11 cellular contexts compared by ENCODE assay signal in the genomic region with DNA sequence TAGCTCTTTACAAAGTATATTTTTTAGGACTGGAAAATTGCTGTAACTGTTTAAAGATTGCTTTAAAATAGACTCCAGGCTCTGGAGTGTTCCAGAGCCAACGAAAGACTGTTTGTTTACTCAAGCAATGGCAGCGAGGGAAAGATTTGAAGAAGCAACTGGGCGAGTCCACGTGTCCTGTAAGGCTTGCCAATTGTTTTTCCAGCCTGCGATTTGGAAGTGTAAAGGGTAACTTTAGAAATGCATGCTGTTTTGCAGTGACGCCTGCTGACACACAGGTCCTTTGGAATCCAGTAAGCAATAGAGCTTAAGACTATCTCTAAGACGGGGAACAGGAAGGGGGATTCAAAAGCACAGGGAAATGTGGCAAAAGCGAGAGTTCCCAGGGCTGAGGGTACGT. TPM values are rescaled to one million over a fixed set of nuclear protein-coding genes. Genes with fewer than 3 reads are reported as not detected.
A peak's percentile ranks its signal among the peaks of the same experiment; 100 is the strongest.
DNase-seq lines count a peak whose midpoint lies in the region; ATAC-seq and TF ChIP-seq lines count a peak whose summit lies in the region.
"Had no signal": no experiment of that assay in that cellular context is flagged by ENCODE, and none has a peak within 500 bp of the region (broad histone marks: within the 10 kb centered on the region; RNA-seq: fewer than 3 reads in every experiment).

No MANE protein-coding gene starts in this region.

- H3K4me3 Mint-ChIP-seq in GM23338 = peak overlapping the region; percentile 56
- no peak overlapping the region for H3K4me3 Mint-ChIP-seq in activated CD4-positive, alpha-beta T cell treated with anti-CD3 and anti-CD28 coated beads for 36 hours
- H3K4me3 Mint-ChIP-seq: CD4-positive, alpha-beta memory T cell had no signal

- intact Hi-C loops in right cardiac atrium (cut with DNase I) = loop anchor here in 1 of 4 donors (5.0 kb wide), 1 partner anchor 218 kb away; no protein-coding TSS in a partner anchor
- intact Hi-C loops in psoas muscle (cut with DNase I) = loop anchor here (1.0 to 5.0 kb wide), 3 partner anchors 47 to 67 kb away; a partner anchor contains a TSS
- intact Hi-C loops in activated CD4-positive, alpha-beta T cell treated with anti-CD3 and anti-CD28 coated beads for 36 hours (cut with DNase I, micrococcal nuclease) = no loop called here
- intact Hi-C loops in breast epithelium (cut with DNase I; ENCODE audit: low total_unique reads) = no loop called here

- no peaks in the 10 kb centered on the region for H3K9me2 ChIP-seq in GM23338 (ENCODE audit: insufficient read depth)

- 16% methylated on average over 9 of the region's 9 CpGs for WGBS in right cardiac atrium
- WGBS in psoas muscle, 3 donors = 7 to 12% (median 10%) methylated on average over 9 of the region's 9 CpGs

- CTCF ChIA-PET in activated CD4-positive, alpha-beta T cell treated with anti-CD3 and anti-CD28 coated beads for 36 hours (lab: Charles Lee) = no interaction called here

- H3K36me3 Mint-ChIP-seq in GM23338 (ENCODE audit: low read depth) = no peaks in the 10 kb centered on the region
- no peaks in the 10 kb centered on the region for H3K36me3 Mint-ChIP-seq in activated CD4-positive, alpha-beta T cell treated with anti-CD3 and anti-CD28 coated beads for 36 hours (ENCODE audit: low read depth)
- H3K36me3 Mint-ChIP-seq: CD4-positive, alpha-beta memory T cell had no signal

- H3K4me3 ChIP-seq in GM23338 = peak overlapping the region; percentile 33
- no peak overlapping the region for H3K4me3 ChIP-seq in astrocyte of the spinal cord (ENCODE audit: low read depth, low read length)
- H3K4me3 ChIP-seq in right cardiac atrium (ENCODE audit: low read length) = no peak overlapping the region
- peak overlapping the region; percentile 53 for H3K4me3 ChIP-seq in psoas muscle
- no peak overlapping the region for H3K4me3 ChIP-seq in breast epithelium

- TF ChIP-seq CTCF in GM23338 (conservative IDR thresholded peaks at IDR 0.05; ENCODE audit: low read depth in 2 of 2) (no peak), astrocyte of the spinal cord (IDR thresholded peaks at IDR 0.05; ENCODE audit: low read depth, low read length) (no peak), psoas muscle (IDR thresholded peaks at IDR 0.05) (no peak), breast epithelium (IDR thresholded peaks at IDR 0.05) (no peak)

- H3K4me1 ChIP-seq in GM23338 (ENCODE audit: insufficient read depth) (peaks cover 19% of the 10 kb centered on the region), right cardiac atrium (ENCODE audit: control insufficient read depth, insufficient read depth, low read length) (peaks cover 5% of the 10 kb centered on the region), psoas muscle (peaks cover 61% of the 10 kb centered on the region), breast epithelium (no peaks in the 10 kb centered on the region)

- peak overlapping the region; percentile 86; the same call in 1 of the 2 replicates for H3K27ac Mint-ChIP-seq in GM23338
- no peak overlapping the region for H3K27ac Mint-ChIP-seq in activated CD4-positive, alpha-beta T cell treated with anti-CD3 and anti-CD28 coated beads for 36 hours
- H3K27ac Mint-ChIP-seq: CD4-positive, alpha-beta memory T cell had no signal

- POLR2A ChIA-PET in activated CD4-positive, alpha-beta T cell treated with anti-CD3 and anti-CD28 coated beads for 36 hours (lab: Charles Lee) = no interaction called here

- peak overlapping the region; percentile 80; the same call in 1 of the 2 replicates for H2AFZ ChIP-seq in GM23338

- DNase-seq in GM23338 (ENCODE audit: low spot score) (peak; percentile 50), astrocyte of the spinal cord (ENCODE audit: low read depth, low spot score) (peak; percentile 30), right cardiac atrium (no peak), psoas muscle (peak; percentile 35 to 65), H4 (ENCODE audit: low spot score) (no peak), breast epithelium (ENCODE audit: low spot score in 2 of 2) (no peak)
- no peak for DNase-seq in activated CD4-positive, alpha-beta T cell treated with anti-CD3 and anti-CD28 coated beads for 36 hours
- DNase-seq: activated CD4-positive, alpha-beta T cell treated with anti-CD3 and anti-CD28 coated beads, Interleukin-2, amount 50 U/mL, for 4 hours; CD4-positive, alpha-beta memory T cell; NCI-H1417 treated with DMSO at 0.1 percent for 48 hours had no signal

- H3K79me2 ChIP-seq in GM23338 (replicated peaks; ENCODE audit: insufficient read depth) = no peaks in the 10 kb centered on the region

- H3K9me3 ChIP-seq in right cardiac atrium (ENCODE audit: control insufficient read depth, low read length) = no peaks in the 10 kb centered on the region
- H3K9me3 ChIP-seq in psoas muscle = no peaks in the 10 kb centered on the region
- H3K9me3 ChIP-seq in breast epithelium = no peaks in the 10 kb centered on the region

- H3F3A ChIP-seq in GM23338 (replicated peaks; ENCODE audit: low read depth) = no peaks in the 10 kb centered on the region; the same call in 1 of the 2 replicates

- no peaks in the 10 kb centered on the region for H4K20me1 ChIP-seq in GM23338 (replicated peaks; ENCODE audit: insufficient read depth)

- in situ Hi-C loops in astrocyte of the spinal cord (cut with HindIII; ENCODE audit: low sequenced_read_pairs) = no loop called here

- H3K27me3 ChIP-seq in GM23338 (ENCODE audit: insufficient read depth) (no peaks in the 10 kb centered on the region), right cardiac atrium (ENCODE audit: control insufficient read depth, insufficient read depth) (no peaks in the 10 kb centered on the region), psoas muscle (ENCODE audit: insufficient read depth in 3 of 3, low read length in 2 of 3) (no peaks in the 10 kb centered on the region), breast epithelium (no peaks in the 10 kb centered on the region)

- no peaks in the 10 kb centered on the region for H3K9me3 Mint-ChIP-seq in GM23338
- H3K9me3 Mint-ChIP-seq in activated CD4-positive, alpha-beta T cell treated with anti-CD3 and anti-CD28 coated beads for 36 hours (ENCODE audit: low read depth) = no peaks in the 10 kb centered on the region
- H3K9me3 Mint-ChIP-seq: CD4-positive, alpha-beta memory T cell had no signal

- H3K27ac ChIP-seq in GM23338 (ENCODE audit: low read depth) = peak overlapping the region; percentile 72; the same call in 1 of the 2 replicates
- peak overlapping the region; percentile 33 for H3K27ac ChIP-seq in right cardiac atrium (ENCODE audit: low read length)
- H3K27ac ChIP-seq in psoas muscle = peak overlapping the region; percentile 94
- H3K27ac ChIP-seq in breast epithelium = no peak overlapping the region

- H3K4me2 ChIP-seq in GM23338 = peak overlapping the region; percentile 58

- H3K36me3 ChIP-seq in GM23338 (ENCODE audit: insufficient read depth) = no peaks in the 10 kb centered on the region
- peaks cover 0 to 8% of the 10 kb centered on the region in 2 donors for H3K36me3 ChIP-seq in psoas muscle (ENCODE audit: insufficient read depth in 1 of 2, low read depth in 1 of 2)
- H3K36me3 ChIP-seq in breast epithelium = no peaks in the 10 kb centered on the region

- peak; percentile 67 for ATAC-seq in GM23338
- peak; percentile 51 to 55 for ATAC-seq in right cardiac atrium
- ATAC-seq in psoas muscle = peak; percentile 81 to 87 (median 82)
- no peak for ATAC-seq in GM18858 (IDR thresholded peaks at IDR 0.05; ENCODE audit: unreplicated experiment)
- ATAC-seq in activated CD4-positive, alpha-beta T cell treated with anti-CD3 and anti-CD28 coated beads for 36 hours = no peak

- no peak for TF ChIP-seq POLR2A in breast epithelium (IDR thresholded peaks at IDR 0.05)

- H3K4me1 Mint-ChIP-seq in GM23338 = peaks cover 31% of the 10 kb centered on the region
- no peaks in the 10 kb centered on the region for H3K4me1 Mint-ChIP-seq in activated CD4-positive, alpha-beta T cell treated with anti-CD3 and anti-CD28 coated beads for 36 hours
- H3K4me1 Mint-ChIP-seq: CD4-positive, alpha-beta memory T cell had no signal

- peaks cover 2% of the 10 kb centered on the region for H3K27me3 Mint-ChIP-seq in GM23338 (ENCODE audit: insufficient read depth, low read depth, poor library complexity)
- H3K27me3 Mint-ChIP-seq in activated CD4-positive, alpha-beta T cell treated with anti-CD3 and anti-CD28 coated beads for 36 hours = peaks cover 7% of the 10 kb centered on the region

TF ChIP-seq in GM23338, 12 proteins besides CTCF, POLR2A, EP300 and RAD21 (continues in another document):
- TF ChIP-seq EZH2 (IDR thresholded peaks at IDR 0.05; ENCODE audit: low read depth, unreplicated experiment) (no peak), ZNF331 (CRISPR knock-in tag; IDR thresholded peaks at IDR 0.05; ENCODE audit: low read depth) (no peak), CREB1 (CRISPR knock-in tag; IDR thresholded peaks at IDR 0.05; ENCODE audit: low read depth) (no peak), POLR2AphosphoS5 (IDR thresholded peaks at IDR 0.05; ENCODE audit: low read depth) (no peak), ZNF114 (CRISPR knock-in tag; IDR thresholded peaks at IDR 0.05) (no peak)

RNA-seq across cellular contexts. Expression of a gene that starts 55.8 kb away (rescaled TPM):
- 24.2 and 35.9 TPM in 2 replicates for total RNA-seq in GM23338 (2014; rRNA removed; shearing (Covaris generic))
- polyA plus RNA-seq in GM23338 (2016; fragmentation: Nextera tagmentation; extraction: Ambion mirVana) (25.8 and 30.8 TPM in 2 replicates), right cardiac atrium (234 TPM), psoas muscle (100 to 1,000 TPM in 2 of 3 donors, 10 to 100 TPM in 1; 44.0 to 168 (median 148) TPM)
- total RNA-seq in right cardiac atrium (100 to 1,000 TPM; 274 to 370 (median 307) TPM), psoas muscle (100 to 1,000 TPM; 313 to 439 (median 431) TPM), breast epithelium (10 to 100 TPM; 26.1 to 30.5 (median 28.5) TPM)
- not detected for total RNA-seq in activated CD4-positive, alpha-beta T cell treated with anti-CD3 and anti-CD28 coated beads for 36 hours
- 1.8 and 3.0 TPM in 2 replicates for total RNA-seq in H4 (2014; rRNA removed; shearing (Covaris generic))
- total RNA-seq: CD4-positive, alpha-beta memory T cell had no signal
- polyA plus RNA-seq: CD4-positive, alpha-beta memory T cell had no signal

Comparison
In these comparisons a context has a peak if more than half of its experiments do, and no peak if none do; other contexts are left out.
1. ATAC-seq: peak in GM23338 (single experiment), right cardiac atrium (2 of 2) and psoas muscle (4 of 4); none in GM18858 (single experiment) and activated CD4-positive, alpha-beta T cell treated with anti-CD3 and anti-CD28 coated beads for 36 hours (single experiment).
2. DNase-seq: peak in GM23338 (single experiment), astrocyte of the spinal cord (single experiment) and psoas muscle (2 of 2); none in right cardiac atrium (0 of 3), activated CD4-positive, alpha-beta T cell treated with anti-CD3 and anti-CD28 coated beads for 36 hours (single experiment), H4 (single experiment) and breast epithelium (0 of 2).
3. H3K27ac ChIP-seq: peak in GM23338 (single experiment), right cardiac atrium (single experiment) and psoas muscle (single experiment); none in breast epithelium (0 of 2).
4. H3K4me3 ChIP-seq: peak in GM23338 (single experiment) and psoas muscle (single experiment); none in astrocyte of the spinal cord (single experiment), right cardiac atrium (single experiment) and breast epithelium (0 of 3).
5. intact Hi-C loops: an anchor here in psoas muscle (1.0 to 5.0 kb wide); none called in activated CD4-positive, alpha-beta T cell treated with anti-CD3 and anti-CD28 coated beads for 36 hours and breast epithelium.